In the genomic region with DNA sequence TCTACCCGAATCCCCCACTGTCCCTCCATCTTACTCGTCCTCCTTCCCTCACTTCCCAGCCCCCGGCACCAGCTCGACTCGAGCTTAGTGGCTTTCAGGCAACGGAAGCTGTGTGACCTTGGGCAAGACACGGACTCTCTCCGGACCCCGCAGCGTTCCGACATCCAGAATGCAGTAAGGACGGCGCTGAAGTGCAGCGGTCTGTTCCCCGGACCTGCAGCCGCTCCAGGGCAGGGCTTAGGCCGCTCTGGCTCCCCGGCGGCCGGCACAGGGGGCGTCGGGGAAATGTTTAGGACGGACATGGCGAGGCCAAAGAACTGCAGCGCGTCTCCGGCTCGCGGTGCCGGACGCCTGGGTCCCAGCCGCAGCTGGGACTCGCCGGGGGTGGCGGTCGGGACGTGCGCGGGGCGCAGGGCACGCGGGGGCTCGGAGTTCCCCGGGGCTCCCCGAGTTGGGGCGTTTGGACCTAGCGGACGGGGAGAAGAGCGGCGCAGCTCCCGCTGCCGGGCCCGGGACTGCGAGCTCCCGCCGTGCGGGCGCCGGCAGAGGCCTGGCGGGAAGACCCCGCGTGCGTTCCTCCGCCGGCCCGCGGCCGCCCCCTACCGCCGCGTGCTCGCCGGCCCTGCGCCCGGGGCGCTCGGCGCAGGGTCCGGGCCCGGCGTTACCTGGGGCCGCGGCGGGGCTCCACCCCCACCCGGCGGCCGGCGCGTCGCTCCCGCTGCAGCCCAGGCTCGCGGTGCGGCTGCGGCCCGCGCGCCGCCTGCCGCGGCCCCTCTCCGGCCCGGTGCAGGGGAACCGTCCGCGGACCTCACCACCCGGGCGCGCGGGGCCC, we compare ENCODE assay signal across 9 cellular contexts. TPM values are rescaled to one million over a fixed set of nuclear protein-coding genes. Genes with fewer than 3 reads are reported as not detected.
DNase-seq lines count a peak whose midpoint lies in the region; ATAC-seq and TF ChIP-seq lines count a peak whose summit lies in the region.
"Had no signal": no experiment of that assay in that cellular context is flagged by ENCODE, and none has a peak within 500 bp of the region (broad histone marks: within the 10 kb centered on the region; RNA-seq: fewer than 3 reads in every experiment).

No MANE protein-coding gene starts in this region.

- H3K4me3 ChIP-seq in GM08714 (ENCODE audit: low read length) (peak overlapping the region; percentile 69; the same call in 1 of the 2 replicates), brain microvascular endothelial cell (ENCODE audit: low read depth, low read length) (peak overlapping the region; percentile 61), suprapubic skin (peak overlapping the region; percentile 67)

- in situ Hi-C loops in brain microvascular endothelial cell (cut with HindIII; ENCODE audit: low pct_ligation_motif_present, low sequenced_read_pairs) = no loop called here

- no peak for TF ChIP-seq CTCF in brain microvascular endothelial cell (IDR thresholded peaks at IDR 0.05; ENCODE audit: low read depth, low read length, missing control alignments)
- TF ChIP-seq CTCF in suprapubic skin (IDR thresholded peaks at IDR 0.05) = no peak

- WGBS in suprapubic skin = 2% methylated on average over 37 of the region's 110 CpGs

- no peak for TF ChIP-seq POLR2A in suprapubic skin (IDR thresholded peaks at IDR 0.05)

- H3K36me3 ChIP-seq in brain microvascular endothelial cell (replicated peaks) (no peaks in the 10 kb centered on the region), suprapubic skin (no peaks in the 10 kb centered on the region)

- DNase-seq in 8988T (peak; percentile 76), NOMO-1 treated with DMSO at 0.1 percent for 48 hours (lab: John Stamatoyannopoulos, UW; ENCODE audit: unreplicated experiment) (peak; percentile 30), brain microvascular endothelial cell (no peak), suprapubic skin (ENCODE audit: low spot score in 2 of 2) (no peak), NCI-H1105 treated with DMSO at 0.1 percent for 48 hours (lab: John Stamatoyannopoulos, UW) (no peak)

- H3K27ac ChIP-seq in brain microvascular endothelial cell (no peak overlapping the region), layer of hippocampus (ENCODE audit: low read depth, low read length) (peak overlapping the region; percentile 83), suprapubic skin (peak overlapping the region; percentile 81)

- peak; percentile 39 for ATAC-seq in HG02623 (IDR thresholded peaks at IDR 0.05; ENCODE audit: unreplicated experiment)

- H3K27me3 ChIP-seq in brain microvascular endothelial cell (replicated peaks) = no peaks in the 10 kb centered on the region
- no peaks in the 10 kb centered on the region for H3K27me3 ChIP-seq in layer of hippocampus (ENCODE audit: control insufficient read depth, insufficient read depth, low read length)
- no peaks in the 10 kb centered on the region for H3K27me3 ChIP-seq in suprapubic skin

- no peak for TF ChIP-seq EP300 in suprapubic skin (IDR thresholded peaks at IDR 0.05)

- peaks cover 46% of the 10 kb centered on the region for H3K4me1 ChIP-seq in suprapubic skin

- no peaks in the 10 kb centered on the region for H3K9me3 ChIP-seq in suprapubic skin

RNA-seq across cellular contexts. Expression of gene RNF44, which starts 5.6 kb away (rescaled TPM):
- total RNA-seq in suprapubic skin = 10 to 100 TPM; 36.9 to 65.9 (median 46.3) TPM

RNA-seq across cellular contexts. Expression of gene CDHR2, which starts 6.3 kb away (rescaled TPM):
- under 1 TPM in 2 of 4 donors, not detected in 2; 0.10 to 0.23 TPM for total RNA-seq in suprapubic skin
- total RNA-seq: LHCN-M2 had no signal

Comparison
In these comparisons a context has a peak if more than half of its experiments do, and no peak if none do; other contexts are left out.
1. DNase-seq: peak in 8988T (single experiment) and NOMO-1 treated with DMSO at 0.1 percent for 48 hours (single experiment); none in brain microvascular endothelial cell (single experiment), suprapubic skin (0 of 2) and NCI-H1105 treated with DMSO at 0.1 percent for 48 hours (single experiment).
2. Peak in every context shown above with its lines, with median percentiles within 50 percentile points of each other: H3K4me3 ChIP-seq.